Comparison of ENCODE assay signal across 14 cellular contexts in genomic region chr3:67377299-67377698, GRCh38.
"Had no signal": no experiment of that assay in that cellular context is flagged by ENCODE, and none has a peak within 500 bp of the region (broad histone marks: within the 10 kb centered on the region; RNA-seq: fewer than 3 reads in every experiment).

No MANE protein-coding gene starts in this region.

- H3K27me3 ChIP-seq: dorsolateral prefrontal cortex, hepatocyte had no signal

- H3K9me3 ChIP-seq: left ventricle myocardium inferior, thoracic aorta had no signal

- FAIRE-seq: endometrium, kidney had no signal

- H3K4me1 Mint-ChIP-seq: stimulated activated effector memory CD8-positive, alpha-beta T cell treated with anti-CD3 and anti-CD28 coated beads, Interleukin-12 subunit alpha, Interleukin-12 subunit beta, amount 100 ng/mL, for 72 hours had no signal

- DNase-seq: activated CD8-positive, alpha-beta T cell treated with anti-CD3 and anti-CD28 coated beads for 36 hours; activated gamma-delta T cell; activated T-cell treated with anti-CD3 and anti-CD28 coated beads, Interleukin-2, amount 50 U/mL, for 48 hours; dorsolateral prefrontal cortex; kidney; left ventricle myocardium inferior; T1000 had no signal

- H3K4me3 Mint-ChIP-seq: activated CD8-positive, alpha-beta T cell treated with anti-CD3 and anti-CD28 coated beads for 36 hours; natural killer cell treated with Interleukin-12 subunit alpha and Interleukin-12 subunit beta and Interleukin-15 and Interleukin-18, amount 100 ng/mL, for 72 hours; stimulated activated effector memory CD8-positive, alpha-beta T cell treated with anti-CD3 and anti-CD28 coated beads, Interleukin-12 subunit alpha, Interleukin-12 subunit beta, amount 100 ng/mL, for 72 hours had no signal

- H3K9me3 Mint-ChIP-seq: activated CD8-positive, alpha-beta T cell treated with anti-CD3 and anti-CD28 coated beads for 36 hours; activated naive CD4-positive, alpha-beta T cell treated with anti-CD3 and anti-CD28 coated beads, Interleukin-2, amount 50 U/mL, for 72 hours; natural killer cell treated with Interleukin-12 subunit alpha and Interleukin-12 subunit beta and Interleukin-15 and Interleukin-18, amount 100 ng/mL, for 72 hours; stimulated activated effector memory CD8-positive, alpha-beta T cell treated with anti-CD3 and anti-CD28 coated beads, Interleukin-12 subunit alpha, Interleukin-12 subunit beta, amount 100 ng/mL, for 72 hours had no signal

- H3K27ac ChIP-seq: dorsolateral prefrontal cortex, hepatocyte, left ventricle myocardium inferior, thoracic aorta, VCaP had no signal

- H3K27me3 Mint-ChIP-seq: activated CD8-positive, alpha-beta T cell treated with anti-CD3 and anti-CD28 coated beads for 36 hours; natural killer cell treated with Interleukin-12 subunit alpha and Interleukin-12 subunit beta and Interleukin-15 and Interleukin-18, amount 100 ng/mL, for 72 hours had no signal

- H3K4me3 ChIP-seq: dorsolateral prefrontal cortex, hepatocyte, left ventricle myocardium inferior, thoracic aorta had no signal

- H3K27ac Mint-ChIP-seq: activated CD8-positive, alpha-beta T cell treated with anti-CD3 and anti-CD28 coated beads for 36 hours; natural killer cell treated with Interleukin-12 subunit alpha and Interleukin-12 subunit beta and Interleukin-15 and Interleukin-18, amount 100 ng/mL, for 72 hours; stimulated activated effector memory CD8-positive, alpha-beta T cell treated with anti-CD3 and anti-CD28 coated beads, Interleukin-12 subunit alpha, Interleukin-12 subunit beta, amount 100 ng/mL, for 72 hours had no signal

- ATAC-seq: activated CD8-positive, alpha-beta T cell treated with anti-CD3 and anti-CD28 coated beads for 36 hours; activated naive CD4-positive, alpha-beta T cell treated with anti-CD3 and anti-CD28 coated beads, Interleukin-2, amount 50 U/mL, for 72 hours; natural killer cell treated with Interleukin-12 subunit alpha and Interleukin-12 subunit beta and Interleukin-15 and Interleukin-18, amount 100 ng/mL, for 72 hours; stimulated activated effector memory CD8-positive, alpha-beta T cell treated with anti-CD3 and anti-CD28 coated beads, Interleukin-12 subunit alpha, Interleukin-12 subunit beta, amount 100 ng/mL, for 72 hours had no signal
